9 cellular contexts compared by ENCODE assay signal in genomic region chr1:66283583-66284041, GRCh38.
DNase-seq lines count a peak whose midpoint lies in the region; ATAC-seq and TF ChIP-seq lines count a peak whose summit lies in the region.
"Had no signal": no experiment of that assay in that cellular context is flagged by ENCODE, and none has a peak within 500 bp of the region (broad histone marks: within the 10 kb centered on the region; RNA-seq: fewer than 3 reads in every experiment).

No MANE protein-coding gene starts in this region.

- CTCF ChIA-PET in mammary epithelial cell (lab: Charles Lee; ENCODE audit: low non-redundant PET), result no interaction called here

- H3K36me3 ChIP-seq in mammary epithelial cell (ENCODE audit: insufficient read depth, low read length), result no peaks in the 10 kb centered on the region

- dilution Hi-C loops in mammary epithelial cell (cut with HindIII; ENCODE audit: low sequenced_read_pairs), result no loop called here

- no peak overlapping the region for H3K9ac ChIP-seq in mammary epithelial cell (ENCODE audit: insufficient read depth, low read length)

- H3K27ac ChIP-seq in mammary epithelial cell (ENCODE audit: insufficient read depth, low read depth, low read length) (peak overlapping the region; percentile 11), coronary artery (no peak overlapping the region)
- H3K27ac ChIP-seq: VCaP had no signal

- no peak for TF ChIP-seq CTCF in mammary epithelial cell (conservative IDR thresholded peaks at IDR 0.05 in 1 of 2, IDR thresholded peaks at IDR 0.05 in 1 of 2; ENCODE audit: extremely low read depth in 1 of 2, insufficient read depth in 1 of 2, low read depth in 1 of 2, low read length in 2 of 2)
- no peak for TF ChIP-seq CTCF in coronary artery (IDR thresholded peaks at IDR 0.05)

- in situ Hi-C loops in mammary epithelial cell (cut with MboI; ENCODE audit: low sequenced_read_pairs in 2 of 2), result no loop called here

- DNase-seq in mammary epithelial cell (peak; percentile 94), DMS153 (lab: John Stamatoyannopoulos, UW) (no peak), DMS153 treated with DMSO at 0.1 percent for 48 hours (lab: John Stamatoyannopoulos, UW; ENCODE audit: unreplicated experiment) (no peak), coronary artery (ENCODE audit: low spot score) (no peak), retina (no peak)

- no peak overlapping the region for H3K4me2 ChIP-seq in mammary epithelial cell (ENCODE audit: insufficient read depth, low read depth, low read length)

- peaks cover 17% of the 10 kb centered on the region for H3K4me1 ChIP-seq in mammary epithelial cell (ENCODE audit: insufficient read depth, low read length)

- no peaks in the 10 kb centered on the region for H4K20me1 ChIP-seq in mammary epithelial cell (ENCODE audit: insufficient read depth, low read length)

- BruUV-seq in mammary epithelial cell (replicated peaks; lab: Mats Ljungman, UMichigan), result no TSS peak

- H3K4me3 ChIP-seq in mammary epithelial cell (replicated peaks in 1 of 3; ENCODE audit: insufficient read depth in 1 of 3, low read depth in 2 of 3, low read length in 3 of 3), result no peak overlapping the region
- no peak overlapping the region for H3K4me3 ChIP-seq in coronary artery

- H2AFZ ChIP-seq in mammary epithelial cell (ENCODE audit: low read depth, low read length), result no peak overlapping the region

- no peaks in the 10 kb centered on the region for H3K79me2 ChIP-seq in mammary epithelial cell (ENCODE audit: insufficient read depth, low read length)

- intact Hi-C loops in mammary epithelial cell (cut with micrococcal nuclease), result no loop called here

- ATAC-seq in GM18499 (IDR thresholded peaks at IDR 0.05; ENCODE audit: insufficient read depth, unreplicated experiment) (peak; percentile 39), GM21515 (IDR thresholded peaks at IDR 0.05; ENCODE audit: unreplicated experiment) (peak; percentile 58), HG03457 (IDR thresholded peaks at IDR 0.05; ENCODE audit: unreplicated experiment) (peak; percentile 44)

- 33% methylated on average over 3 of the region's 3 CpGs for whole genome bisulfite sequencing in mammary epithelial cell (ENCODE audit: low coverage, missing lambda C conversion rate)

- H3K27me3 ChIP-seq in mammary epithelial cell (ENCODE audit: insufficient read depth, low read length), result no peaks in the 10 kb centered on the region

- no peaks in the 10 kb centered on the region for H3K9me3 ChIP-seq in mammary epithelial cell (replicated peaks; ENCODE audit: insufficient read depth, low read length)
